14 cellular contexts compared by ENCODE assay signal in genomic region chr13:104737713-104738112, GRCh38.
"Had no signal": no experiment of that assay in that cellular context is flagged by ENCODE, and none has a peak within 500 bp of the region (broad histone marks: within the 10 kb centered on the region; RNA-seq: fewer than 3 reads in every experiment).

No MANE protein-coding gene starts in this region.

- DNase-seq: activated CD4-positive, alpha-beta T cell treated with anti-CD3 and anti-CD28 coated beads for 1 hour; activated CD4-positive, alpha-beta T cell treated with anti-CD3 and anti-CD28 coated beads, Interleukin-2, amount 50 U/mL, for 4 hours; activated naive CD4-positive, alpha-beta T cell treated with Interleukin-2 at 50 U/mL for 16 hours; activated naive CD8-positive, alpha-beta T cell treated with anti-CD3 and anti-CD28 coated beads, Interleukin-2, amount 50 U/mL, for 24 hours; activated T-cell treated with anti-CD3 and anti-CD28 coated beads for 4 hours; head of caudate nucleus; left cardiac atrium; naive thymus-derived CD8-positive, alpha-beta T cell; nucleus accumbens; upper lobe of right lung had no signal

- H3K4me3 ChIP-seq: cardiac muscle cell, lung, suprapubic skin, upper lobe of right lung had no signal

- H3K36me3 ChIP-seq: cardiac muscle cell, suprapubic skin, upper lobe of right lung had no signal

- ATAC-seq: activated naive CD8-positive, alpha-beta T cell treated with anti-CD3 and anti-CD28 coated beads, Interleukin-2, amount 50 U/mL, for 24 hours; esophagus mucosa; naive thymus-derived CD8-positive, alpha-beta T cell; upper lobe of right lung had no signal

- H3K4me1 ChIP-seq: suprapubic skin, upper lobe of right lung had no signal

- H3K27me3 ChIP-seq: cardiac muscle cell, suprapubic skin, upper lobe of right lung had no signal

- H3K9me3 ChIP-seq: suprapubic skin, upper lobe of right lung had no signal

- H3K27ac ChIP-seq: cardiac muscle cell, suprapubic skin, upper lobe of right lung had no signal
